ENCODE assay signal across 22 cellular contexts in the genomic region with DNA sequence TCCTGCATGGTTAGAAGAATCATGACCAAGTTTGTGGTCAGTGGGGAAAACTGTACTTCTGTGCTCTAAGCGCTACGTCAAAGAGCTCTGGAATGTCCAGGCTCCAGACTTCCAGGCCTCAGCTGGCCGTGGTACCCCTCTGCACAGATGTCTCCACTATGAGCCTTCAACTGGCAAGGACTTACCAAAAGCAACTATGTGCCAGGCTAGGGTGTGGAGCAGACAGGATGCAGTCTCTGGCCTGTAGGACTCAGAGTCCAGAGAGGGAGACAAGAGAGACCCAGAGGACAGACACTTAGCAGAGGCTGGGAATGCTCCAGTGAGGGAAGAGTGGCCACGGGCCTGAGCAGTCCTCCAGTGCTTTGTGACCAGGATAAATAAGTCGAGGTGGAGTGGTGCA. TPM values are rescaled to one million over a fixed set of nuclear protein-coding genes. Genes with fewer than 3 reads are reported as not detected.
DNase-seq lines count a peak whose midpoint lies in the region; ATAC-seq and TF ChIP-seq lines count a peak whose summit lies in the region.
"Had no signal": no experiment of that assay in that cellular context is flagged by ENCODE, and none has a peak within 500 bp of the region (broad histone marks: within the 10 kb centered on the region; RNA-seq: fewer than 3 reads in every experiment).

No MANE protein-coding gene starts in this region.

- no peaks in the 10 kb centered on the region for H3K27me3 ChIP-seq in transverse colon
- H3K27me3 ChIP-seq: cardiac muscle cell, esophagus muscularis mucosa, upper lobe of left lung had no signal

- no peak overlapping the region for H3K4me3 ChIP-seq in transverse colon
- H3K4me3 ChIP-seq: BLaER1 treated with 17β-estradiol and CSF1 and Interleukin-3, amounts not matched to agents 10 nM and 100 nM; cardiac muscle cell; esophagus muscularis mucosa; upper lobe of left lung had no signal

- no peak for TF ChIP-seq POLR2A in transverse colon (IDR thresholded peaks at IDR 0.05)

- 40 to 61% methylated on average over 1 to 5 of the region's 5 CpGs for WGBS in transverse colon (ENCODE audit: low coverage in 1 of 2), 2 donors

- H3K27ac Mint-ChIP-seq in activated CD4-positive, alpha-beta T cell treated with anti-CD3 and anti-CD28 coated beads for 36 hours, result peak overlapping the region; percentile 45
- H3K27ac Mint-ChIP-seq in activated naive CD8-positive, alpha-beta T cell treated with anti-CD3 and anti-CD28 coated beads for 36 hours, result peak overlapping the region; percentile 23
- H3K27ac Mint-ChIP-seq: memory B cell had no signal

- POLR2A ChIA-PET in activated CD4-positive, alpha-beta T cell treated with anti-CD3 and anti-CD28 coated beads for 36 hours (lab: Charles Lee), result interaction anchor here (0.9 to 1.6 kb wide), 2 partner anchors 17 to 28 kb away, joined by 4 read pairs; no protein-coding TSS in a partner anchor

- H3K27ac ChIP-seq in transverse colon, result no peak overlapping the region
- H3K27ac ChIP-seq: 22Rv1; BLaER1 treated with 17β-estradiol and CSF1 and Interleukin-3, amounts not matched to agents 10 nM and 100 nM; cardiac muscle cell; esophagus muscularis mucosa; upper lobe of left lung; VCaP had no signal

- no peak for TF ChIP-seq CTCF in transverse colon (IDR thresholded peaks at IDR 0.05)

- H3K4me3 Mint-ChIP-seq in activated CD4-positive, alpha-beta T cell treated with anti-CD3 and anti-CD28 coated beads for 36 hours, result no peak overlapping the region
- H3K4me3 Mint-ChIP-seq in activated naive CD8-positive, alpha-beta T cell treated with anti-CD3 and anti-CD28 coated beads for 36 hours, result no peak overlapping the region
- H3K4me3 Mint-ChIP-seq: memory B cell had no signal

- ATAC-seq in activated CD4-positive, alpha-beta T cell treated with anti-CD3 and anti-CD28 coated beads for 36 hours, result no peak
- ATAC-seq in HG02798 (IDR thresholded peaks at IDR 0.05; ENCODE audit: poor library complexity, unreplicated experiment), result no peak
- ATAC-seq: Right ventricle myocardium inferior; stimulated activated naive CD8-positive, alpha-beta T cell treated with anti-CD3 and anti-CD28 coated beads, Interleukin-15, Interleukin-2, amounts not matched to agents 100 U/mL and 50 U/mL, for 24 hours had no signal

- no peaks in the 10 kb centered on the region for H3K4me1 ChIP-seq in transverse colon
- H3K4me1 ChIP-seq: esophagus muscularis mucosa, upper lobe of left lung had no signal

- CTCF ChIA-PET in activated CD4-positive, alpha-beta T cell treated with anti-CD3 and anti-CD28 coated beads for 36 hours (lab: Charles Lee), result interaction anchor here (1.0 to 5.0 kb wide), 7 partner anchors 11 to 57 kb away, joined by 3 to 31 read pairs (median 7); no protein-coding TSS in a partner anchor

- intact Hi-C loops in activated CD4-positive, alpha-beta T cell treated with anti-CD3 and anti-CD28 coated beads for 36 hours (cut with DNase I, micrococcal nuclease), result no loop called here
- intact Hi-C loops in transverse colon (cut with DNase I; ENCODE audit: low total_unique reads), result no loop called here

- no peaks in the 10 kb centered on the region for H3K36me3 ChIP-seq in transverse colon
- H3K36me3 ChIP-seq: BLaER1 treated with 17β-estradiol and CSF1 and Interleukin-3, amounts not matched to agents 10 nM and 100 nM; cardiac muscle cell; esophagus muscularis mucosa; upper lobe of left lung had no signal

- H3K4me1 Mint-ChIP-seq in activated CD4-positive, alpha-beta T cell treated with anti-CD3 and anti-CD28 coated beads for 36 hours, result peaks cover 78% of the 10 kb centered on the region
- H3K4me1 Mint-ChIP-seq in activated naive CD8-positive, alpha-beta T cell treated with anti-CD3 and anti-CD28 coated beads for 36 hours, result peaks cover 68% of the 10 kb centered on the region
- H3K4me1 Mint-ChIP-seq: memory B cell had no signal

- no peak for TF ChIP-seq EP300 in transverse colon (IDR thresholded peaks at IDR 0.05; ENCODE audit: low read depth)

- H3K36me3 Mint-ChIP-seq in activated CD4-positive, alpha-beta T cell treated with anti-CD3 and anti-CD28 coated beads for 36 hours (ENCODE audit: low read depth), result peaks cover 5% of the 10 kb centered on the region
- peaks cover 2% of the 10 kb centered on the region for H3K36me3 Mint-ChIP-seq in activated naive CD8-positive, alpha-beta T cell treated with anti-CD3 and anti-CD28 coated beads for 36 hours
- H3K36me3 Mint-ChIP-seq: memory B cell had no signal

- peak; percentile 5 for DNase-seq in activated CD4-positive, alpha-beta T cell treated with anti-CD3 and anti-CD28 coated beads for 36 hours
- no peak for DNase-seq in activated CD4-positive, alpha-beta T cell treated with anti-CD3 and anti-CD28 coated beads, Interleukin-2, amount 50 U/mL, for 4 hours
- DNase-seq in ELR (ENCODE audit: low read depth), result peak; percentile 48
- no peak for DNase-seq in activated naive CD8-positive, alpha-beta T cell treated with anti-CD3 and anti-CD28 coated beads for 36 hours
- peak; percentile 26 for DNase-seq in kidney tubule cell (ENCODE audit: low spot score)
- no peak for DNase-seq in H4 (ENCODE audit: low spot score)
- no peak for DNase-seq in transverse colon
- DNase-seq: activated naive CD4-positive, alpha-beta T cell treated with anti-CD3 and anti-CD28 coated beads, Interleukin-2, amount 50 U/mL, for 16 hours; NCI-H187; NCI-H345; stimulated activated CD4-positive, alpha-beta T cell treated with anti-CD3 and anti-CD28 coated beads, Interleukin-15, amount 100 ng/mL, for 24 hours; stimulated activated naive CD8-positive, alpha-beta T cell treated with anti-CD3 and anti-CD28 coated beads, Interleukin-15, Interleukin-2, amounts not matched to agents 100 U/mL and 50 U/mL, for 24 hours; T-helper 1 cell; upper lobe of left lung had no signal

- in situ Hi-C loops in transverse colon (cut with MboI; ENCODE audit: low pct_ligation_motif_present in 1 of 4, low pct_unique_long_range_greater_than_20kb in 1 of 4, low sequenced_read_pairs in 3 of 4), result no loop called here

- no peaks in the 10 kb centered on the region for H3K9me3 ChIP-seq in transverse colon
- H3K9me3 ChIP-seq: esophagus muscularis mucosa, upper lobe of left lung had no signal

- peaks cover 1% of the 10 kb centered on the region for H3K27me3 Mint-ChIP-seq in activated CD4-positive, alpha-beta T cell treated with anti-CD3 and anti-CD28 coated beads for 36 hours
- H3K27me3 Mint-ChIP-seq in activated naive CD8-positive, alpha-beta T cell treated with anti-CD3 and anti-CD28 coated beads for 36 hours, result no peaks in the 10 kb centered on the region

- H3K9me3 Mint-ChIP-seq in activated CD4-positive, alpha-beta T cell treated with anti-CD3 and anti-CD28 coated beads for 36 hours (ENCODE audit: low read depth), result no peaks in the 10 kb centered on the region
- H3K9me3 Mint-ChIP-seq in activated naive CD8-positive, alpha-beta T cell treated with anti-CD3 and anti-CD28 coated beads for 36 hours, result no peaks in the 10 kb centered on the region
- H3K9me3 Mint-ChIP-seq: memory B cell had no signal

RNA-seq across cellular contexts. Expression of a gene that starts 31.0 kb away (rescaled TPM):
- total RNA-seq in activated CD4-positive, alpha-beta T cell treated with anti-CD3 and anti-CD28 coated beads for 36 hours, result 100 to 1,000 TPM in 1 of 2 experiments, 10 to 100 TPM in 1; 94.8 to 117 TPM
- total RNA-seq in activated naive CD8-positive, alpha-beta T cell treated with anti-CD3 and anti-CD28 coated beads for 36 hours, result 10 to 100 TPM; 66.4 to 68.7 TPM
- 1.5 and 2.9 TPM in 2 replicates for total RNA-seq in H4 (2014; rRNA removed; shearing (Covaris generic))
- total RNA-seq in transverse colon, result 1 to 10 TPM in 3 of 4 donors, under 1 TPM in 1; 0.60 to 7.1 (median 3.1) TPM

Comparison
In these comparisons a context has a peak if more than half of its experiments do, and no peak if none do; other contexts are left out.
1. DNase-seq: peak in activated CD4-positive, alpha-beta T cell treated with anti-CD3 and anti-CD28 coated beads for 36 hours (single experiment), ELR (single experiment) and kidney tubule cell (single experiment); none in activated CD4-positive, alpha-beta T cell treated with anti-CD3 and anti-CD28 coated beads, Interleukin-2, amount 50 U/mL, for 4 hours (0 of 2), activated naive CD8-positive, alpha-beta T cell treated with anti-CD3 and anti-CD28 coated beads for 36 hours (single experiment), H4 (single experiment) and transverse colon (single experiment).
2. RNA of a gene that starts 31.0 kb away (total RNA-seq): 94.8 to 117 TPM in activated CD4-positive, alpha-beta T cell treated with anti-CD3 and anti-CD28 coated beads for 36 hours and 66.4 to 68.7 TPM in activated naive CD8-positive, alpha-beta T cell treated with anti-CD3 and anti-CD28 coated beads for 36 hours; 0.60 to 7.1 TPM in transverse colon and 1.5 to 2.9 TPM in H4; every median in the first group is over 4 times any median in the second.